15 cellular contexts compared by ENCODE assay signal in genomic region chr1:16927711-16928485, GRCh38. TPM values are rescaled to one million over a fixed set of nuclear protein-coding genes. Genes with fewer than 3 reads are reported as not detected.
A peak's percentile ranks its signal among the peaks of the same experiment; 100 is the strongest.
DNase-seq lines count a peak whose midpoint lies in the region; ATAC-seq and TF ChIP-seq lines count a peak whose summit lies in the region.
"Had no signal": no experiment of that assay in that cellular context is flagged by ENCODE, and none has a peak within 500 bp of the region (broad histone marks: within the 10 kb centered on the region; RNA-seq: fewer than 3 reads in every experiment).

No MANE protein-coding gene starts in this region.

- H3K36me3 Mint-ChIP-seq in activated T-cell treated with anti-CD3 and anti-CD28 coated beads, Interleukin-2, amount 50 U/mL, for 4 hours (ENCODE audit: insufficient read depth) = peaks cover 5% of the 10 kb centered on the region
- peaks cover 18% of the 10 kb centered on the region for H3K36me3 Mint-ChIP-seq in activated T-cell treated with anti-CD3 and anti-CD28 coated beads, Interleukin-2, amount 50 U/mL, for 24 hours (ENCODE audit: low read depth)
- peaks cover 18% of the 10 kb centered on the region for H3K36me3 Mint-ChIP-seq in endodermal cell (ENCODE audit: low read depth)
- H3K36me3 Mint-ChIP-seq in stimulated activated effector memory CD8-positive, alpha-beta T cell treated with anti-CD3 and anti-CD28 coated beads, Interleukin-12 subunit alpha, Interleukin-12 subunit beta, amount 100 ng/mL, for 72 hours = peaks cover 18% of the 10 kb centered on the region

- peaks cover 3% of the 10 kb centered on the region for H3K36me3 ChIP-seq in endodermal cell (ENCODE audit: control insufficient read depth, insufficient read depth, low read length)
- H3K36me3 ChIP-seq: breast epithelium had no signal

- H3K4me1 ChIP-seq in endodermal cell (ENCODE audit: control insufficient read depth, insufficient read depth, low read length) = peaks cover 4% of the 10 kb centered on the region
- H3K4me1 ChIP-seq: left lung had no signal

- H3K4me3 ChIP-seq in endodermal cell (ENCODE audit: low read length) = no peak overlapping the region
- H3K4me3 ChIP-seq: breast epithelium, dorsolateral prefrontal cortex, left lung had no signal

- H3K9me3 ChIP-seq in endodermal cell (ENCODE audit: control insufficient read depth, low read length) = no peaks in the 10 kb centered on the region
- H3K9me3 ChIP-seq: breast epithelium, left lung had no signal

- H3K27me3 ChIP-seq in endodermal cell (ENCODE audit: control insufficient read depth, insufficient read depth, low read length, poor library complexity, severe bottlenecking) = no peaks in the 10 kb centered on the region
- H3K27me3 ChIP-seq: breast epithelium, dorsolateral prefrontal cortex, left lung had no signal

- no peak for TF ChIP-seq CTCF in GM20000 (IDR thresholded peaks at IDR 0.05; ENCODE audit: extremely low read depth, missing control alignments)
- TF ChIP-seq CTCF in endodermal cell (conservative IDR thresholded peaks at IDR 0.05) = no peak

- no peak overlapping the region for H3K27ac Mint-ChIP-seq in activated T-cell treated with anti-CD3 and anti-CD28 coated beads, Interleukin-2, amount 50 U/mL, for 24 hours
- no peak overlapping the region for H3K27ac Mint-ChIP-seq in endodermal cell
- H3K27ac Mint-ChIP-seq in stimulated activated effector memory CD8-positive, alpha-beta T cell treated with anti-CD3 and anti-CD28 coated beads, Interleukin-12 subunit alpha, Interleukin-12 subunit beta, amount 100 ng/mL, for 72 hours = peak overlapping the region; percentile 65

- H3K9ac ChIP-seq in endodermal cell (ENCODE audit: extremely low read depth, low read length, poor library complexity, severe bottlenecking) = no peak overlapping the region

- no peaks in the 10 kb centered on the region for H3K9me3 Mint-ChIP-seq in activated T-cell treated with anti-CD3 and anti-CD28 coated beads, Interleukin-2, amount 50 U/mL, for 4 hours
- no peaks in the 10 kb centered on the region for H3K9me3 Mint-ChIP-seq in activated T-cell treated with anti-CD3 and anti-CD28 coated beads, Interleukin-2, amount 50 U/mL, for 24 hours
- H3K9me3 Mint-ChIP-seq in endodermal cell = no peaks in the 10 kb centered on the region
- no peaks in the 10 kb centered on the region for H3K9me3 Mint-ChIP-seq in stimulated activated effector memory CD8-positive, alpha-beta T cell treated with anti-CD3 and anti-CD28 coated beads, Interleukin-12 subunit alpha, Interleukin-12 subunit beta, amount 100 ng/mL, for 72 hours

- no peak overlapping the region for H3K4me3 Mint-ChIP-seq in activated T-cell treated with anti-CD3 and anti-CD28 coated beads, Interleukin-2, amount 50 U/mL, for 4 hours
- H3K4me3 Mint-ChIP-seq in activated T-cell treated with anti-CD3 and anti-CD28 coated beads, Interleukin-2, amount 50 U/mL, for 24 hours = no peak overlapping the region
- H3K4me3 Mint-ChIP-seq in endodermal cell = no peak overlapping the region
- no peak overlapping the region for H3K4me3 Mint-ChIP-seq in stimulated activated effector memory CD8-positive, alpha-beta T cell treated with anti-CD3 and anti-CD28 coated beads, Interleukin-12 subunit alpha, Interleukin-12 subunit beta, amount 100 ng/mL, for 72 hours

- peak; percentile 31 to 52 for ATAC-seq in activated T-cell treated with anti-CD3 and anti-CD28 coated beads, Interleukin-2, amount 50 U/mL, for 4 hours
- ATAC-seq in stimulated activated effector memory CD8-positive, alpha-beta T cell treated with anti-CD3 and anti-CD28 coated beads, Interleukin-12 subunit alpha, Interleukin-12 subunit beta, amount 100 ng/mL, for 72 hours = peak; percentile 26
- ATAC-seq in GM18870 (IDR thresholded peaks at IDR 0.05; ENCODE audit: unreplicated experiment) = no peak
- ATAC-seq: esophagus mucosa, left lung had no signal

- DNase-seq in activated T-cell treated with anti-CD3 and anti-CD28 coated beads, Interleukin-2, amount 50 U/mL, for 4 hours = no peak
- no peak for DNase-seq in activated T-cell treated with anti-CD3 and anti-CD28 coated beads, Interleukin-2, amount 50 U/mL, for 24 hours
- DNase-seq in GM20000 (ENCODE audit: low spot score) = peak; percentile 50
- no peak for DNase-seq in endodermal cell
- DNase-seq in stimulated activated effector memory CD8-positive, alpha-beta T cell treated with anti-CD3 and anti-CD28 coated beads, Interleukin-12 subunit alpha, Interleukin-12 subunit beta, amount 100 ng/mL, for 72 hours (ENCODE audit: low spot score in 2 of 2) = no peak
- no peak for DNase-seq in DMS53 treated with DMSO at 0.1 percent for 48 hours (lab: John Stamatoyannopoulos, UW; ENCODE audit: unreplicated experiment)
- no peak for DNase-seq in stimulated activated CD4-positive, alpha-beta T cell treated with anti-CD3 and anti-CD28 coated beads, Interleukin-4, amount 100 ng/mL, for 4 hours
- DNase-seq: dorsolateral prefrontal cortex; NCI-H69; stimulated activated naive CD4-positive, alpha-beta T cell had no signal

- WGBS in endodermal cell (ENCODE audit: insufficient coverage in 1 of 2, insufficient read length in 1 of 2), 2 experiments = 91 to 99% methylated on average over 9 to 13 of the region's 13 CpGs

- peak overlapping the region; percentile 86 for H3K27ac ChIP-seq in endodermal cell (ENCODE audit: low read depth, low read length)
- H3K27ac ChIP-seq: breast epithelium, HL-60, left lung had no signal

- H3K4me1 Mint-ChIP-seq in activated T-cell treated with anti-CD3 and anti-CD28 coated beads, Interleukin-2, amount 50 U/mL, for 4 hours (ENCODE audit: low read depth) = no peaks in the 10 kb centered on the region
- peaks cover 4% of the 10 kb centered on the region for H3K4me1 Mint-ChIP-seq in activated T-cell treated with anti-CD3 and anti-CD28 coated beads, Interleukin-2, amount 50 U/mL, for 24 hours (ENCODE audit: low read depth)
- H3K4me1 Mint-ChIP-seq in endodermal cell = peaks cover 8% of the 10 kb centered on the region
- H3K4me1 Mint-ChIP-seq in stimulated activated effector memory CD8-positive, alpha-beta T cell treated with anti-CD3 and anti-CD28 coated beads, Interleukin-12 subunit alpha, Interleukin-12 subunit beta, amount 100 ng/mL, for 72 hours = peaks cover 46% of the 10 kb centered on the region

- no peaks in the 10 kb centered on the region for H3K27me3 Mint-ChIP-seq in activated T-cell treated with anti-CD3 and anti-CD28 coated beads, Interleukin-2, amount 50 U/mL, for 4 hours (ENCODE audit: low read depth)
- no peaks in the 10 kb centered on the region for H3K27me3 Mint-ChIP-seq in activated T-cell treated with anti-CD3 and anti-CD28 coated beads, Interleukin-2, amount 50 U/mL, for 24 hours
- H3K27me3 Mint-ChIP-seq in endodermal cell (ENCODE audit: insufficient read depth) = no peaks in the 10 kb centered on the region

RNA-seq across cellular contexts. Expression of gene CROCC, which starts 6.2 kb away (rescaled TPM):
- total RNA-seq in activated T-cell treated with anti-CD3 and anti-CD28 coated beads, Interleukin-2, amount 50 U/mL, for 4 hours = 10 to 100 TPM; 20.0 to 24.7 (median 20.3) TPM
- total RNA-seq in endodermal cell = 10 to 100 TPM; 58.4 to 61.8 TPM
- 38.9 TPM for polyA plus RNA-seq in endodermal cell (2013, experiment 1 of 2)
- 33.9 TPM for polyA plus RNA-seq in endodermal cell (2013, experiment 2 of 2)

RNA-seq across cellular contexts. Expression of gene RNU1-2, which starts 32.1 kb away (rescaled TPM):
- 1,000 to 10,000 TPM; 1,321 to 1,622 (median 1,616) TPM for total RNA-seq in activated T-cell treated with anti-CD3 and anti-CD28 coated beads, Interleukin-2, amount 50 U/mL, for 4 hours
- total RNA-seq in endodermal cell = 1,000 to 10,000 TPM; 2,483 to 3,611 TPM
- 11,872 TPM for polyA plus RNA-seq in endodermal cell (2013, experiment 1 of 2)
- polyA plus RNA-seq in endodermal cell (2013, experiment 2 of 2) = 14,577 TPM

RNA-seq across cellular contexts. Expression of gene MFAP2, which starts 52.5 kb away (rescaled TPM):
- total RNA-seq in activated T-cell treated with anti-CD3 and anti-CD28 coated beads, Interleukin-2, amount 50 U/mL, for 4 hours = under 1 TPM in 1 of 3 donors, not detected in 2; 0.26 TPM
- 100 to 1,000 TPM; 120 to 170 TPM for total RNA-seq in endodermal cell
- 187 TPM for polyA plus RNA-seq in endodermal cell (2013, experiment 1 of 2)
- polyA plus RNA-seq in endodermal cell (2013, experiment 2 of 2) = 180 TPM

Comparison
In these comparisons a context has a peak if more than half of its experiments do, and no peak if none do; other contexts are left out.
1. RNA of gene MFAP2, which starts 52.5 kb away (total RNA-seq): 120 to 170 TPM in endodermal cell; 0.26 TPM in activated T-cell treated with anti-CD3 and anti-CD28 coated beads, Interleukin-2, amount 50 U/mL, for 4 hours; every median in the first group is over 10 times any median in the second.